ENCODE assay signal across 7 cellular contexts in genomic region chr15:23648920-23649515, GRCh38. TPM values are rescaled to one million over a fixed set of nuclear protein-coding genes. Genes with fewer than 3 reads are reported as not detected.
DNase-seq lines count a peak whose midpoint lies in the region; TF ChIP-seq lines count a peak whose summit lies in the region.

No MANE protein-coding gene starts in this region.

- no peaks in the 10 kb centered on the region for H4K20me1 ChIP-seq in Karpas-422 (ENCODE audit: insufficient read depth, low read depth, low read length)

- H3K36me3 ChIP-seq in Karpas-422 (ENCODE audit: insufficient read depth, low read length) (no peaks in the 10 kb centered on the region), brain microvascular endothelial cell (replicated peaks) (no peaks in the 10 kb centered on the region)

- no peak overlapping the region for H2AFZ ChIP-seq in Karpas-422 (ENCODE audit: low read length)

- H3K4me2 ChIP-seq in Karpas-422 (ENCODE audit: low read depth, low read length, poor library complexity, severe bottlenecking): no peak overlapping the region

- no peaks in the 10 kb centered on the region for H3K9me2 ChIP-seq in Karpas-422 (replicated peaks; ENCODE audit: insufficient read depth, low read length)

- H3K9ac ChIP-seq in Karpas-422 (ENCODE audit: low read length): no peak overlapping the region

- in situ Hi-C loops in brain microvascular endothelial cell (cut with HindIII; ENCODE audit: low pct_ligation_motif_present, low sequenced_read_pairs): no loop called here

- H3K27ac ChIP-seq in Karpas-422 (ENCODE audit: low read length) (no peak overlapping the region), brain microvascular endothelial cell (no peak overlapping the region)

- H3K4me1 ChIP-seq in Karpas-422 (ENCODE audit: low read length): no peaks in the 10 kb centered on the region

- H3K9me3 ChIP-seq in Karpas-422 (ENCODE audit: low read length): peaks cover 2% of the 10 kb centered on the region; the same call in 1 of the 2 replicates

- H3K79me2 ChIP-seq in Karpas-422 (ENCODE audit: low read length): no peaks in the 10 kb centered on the region

- H3K4me3 ChIP-seq in Karpas-422 (ENCODE audit: low read length) (no peak overlapping the region), brain microvascular endothelial cell (ENCODE audit: low read depth, low read length) (no peak overlapping the region)

- DNase-seq in ELR (ENCODE audit: low read depth) (peak; percentile 2), Karpas-422 (peak; percentile 82), brain microvascular endothelial cell (no peak), midbrain (lab: John Stamatoyannopoulos, UW) (peak; percentile 45), NCI-H1694 treated with DMSO at 0.1 percent for 48 hours (lab: John Stamatoyannopoulos, UW) (no peak), epidermal melanocyte (ENCODE audit: insufficient read length, low spot score) (no peak), activated gamma-delta T cell (lab: John Stamatoyannopoulos, UW) (no peak)

- peak; percentile 59 for TF ChIP-seq CTCF in brain microvascular endothelial cell (IDR thresholded peaks at IDR 0.05; ENCODE audit: low read depth, low read length, missing control alignments)

- H3K27me3 ChIP-seq in Karpas-422 (ENCODE audit: low read length): no peaks in the 10 kb centered on the region
- H3K27me3 ChIP-seq in brain microvascular endothelial cell (replicated peaks): no peaks in the 10 kb centered on the region

RNA-seq across cellular contexts. Expression of gene MAGEL2, which starts 1.4 kb away (rescaled TPM):
- not detected in 2 replicates for total RNA-seq in Karpas-422 (2014; rRNA removed; shearing (Covaris generic); ENCODE audit: low replicate concordance)

RNA-seq across cellular contexts. Expression of gene NDN, which starts 38.1 kb away (rescaled TPM):
- total RNA-seq in Karpas-422 (2014; rRNA removed; shearing (Covaris generic); ENCODE audit: low replicate concordance): not detected in 2 replicates

Comparison
In these comparisons a context has a peak if more than half of its experiments do, and no peak if none do; other contexts are left out.
1. DNase-seq: peak in ELR (single experiment), Karpas-422 (single experiment) and midbrain (single experiment); none in brain microvascular endothelial cell (single experiment), NCI-H1694 treated with DMSO at 0.1 percent for 48 hours (single experiment), epidermal melanocyte (single experiment) and activated gamma-delta T cell (single experiment).